1 cellular context compared by ENCODE assay signal in the genomic region with DNA sequence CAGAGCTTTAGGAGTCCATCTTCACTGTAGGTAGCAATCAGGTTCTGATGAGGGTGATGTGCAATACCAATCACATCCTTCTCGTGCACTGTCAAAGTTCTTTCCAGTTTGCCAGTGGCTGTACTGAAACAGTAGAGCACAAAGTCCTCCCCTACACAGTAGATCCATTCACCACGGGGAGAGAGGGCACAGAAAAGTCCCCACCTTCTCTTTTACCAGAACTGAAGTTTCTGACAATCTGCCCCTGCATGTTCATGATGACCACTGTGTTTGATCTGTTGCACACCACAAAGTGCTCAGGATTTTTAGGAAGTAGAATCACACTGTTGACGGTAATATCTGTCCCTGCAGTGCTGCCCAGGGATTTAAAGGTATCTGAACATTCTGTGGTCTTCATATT.
TF ChIP-seq lines count a peak whose summit lies in the region.

No MANE protein-coding gene starts in this region.

TF ChIP-seq in HepG2, 621 proteins besides CTCF, POLR2A, EP300 and RAD21 (continued from another document):
- TF ChIP-seq, protein P1, sequence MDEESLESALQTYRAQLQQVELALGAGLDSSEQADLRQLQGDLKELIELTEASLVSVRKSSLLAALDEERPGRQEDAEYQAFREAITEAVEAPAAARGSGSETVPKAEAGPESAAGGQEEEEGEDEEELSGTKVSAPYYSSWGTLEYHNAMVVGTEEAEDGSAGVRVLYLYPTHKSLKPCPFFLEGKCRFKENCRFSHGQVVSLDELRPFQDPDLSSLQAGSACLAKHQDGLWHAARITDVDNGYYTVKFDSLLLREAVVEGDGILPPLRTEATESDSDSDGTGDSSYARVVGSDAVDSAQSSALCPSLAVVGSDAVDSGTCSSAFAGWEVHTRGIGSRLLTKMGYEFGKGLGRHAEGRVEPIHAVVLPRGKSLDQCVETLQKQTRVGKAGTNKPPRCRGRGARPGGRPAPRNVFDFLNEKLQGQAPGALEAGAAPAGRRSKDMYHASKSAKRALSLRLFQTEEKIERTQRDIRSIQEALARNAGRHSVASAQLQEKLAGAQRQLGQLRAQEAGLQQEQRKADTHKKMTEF (CRISPR knock-in tag; IDR thresholded peaks at IDR 0.05) = 0 out of 2 replicates have a peak, but pooled peaks have one; percentile 20
- TF ChIP-seq PHF21A (CRISPR knock-in tag; IDR thresholded peaks at IDR 0.05) (peak; percentile 47; the same call in 1 of the 2 replicates), SAP130 (CRISPR knock-in tag; IDR thresholded peaks at IDR 0.05; ENCODE audit: low read depth) (peak; percentile 77), ZNF614 (CRISPR knock-in tag; IDR thresholded peaks at IDR 0.05; ENCODE audit: borderline replicate concordance) (0 out of 2 replicates have a peak, but pooled peaks have one; percentile 24)
